Comparison of ENCODE assay signal across 15 cellular contexts in the genomic region with DNA sequence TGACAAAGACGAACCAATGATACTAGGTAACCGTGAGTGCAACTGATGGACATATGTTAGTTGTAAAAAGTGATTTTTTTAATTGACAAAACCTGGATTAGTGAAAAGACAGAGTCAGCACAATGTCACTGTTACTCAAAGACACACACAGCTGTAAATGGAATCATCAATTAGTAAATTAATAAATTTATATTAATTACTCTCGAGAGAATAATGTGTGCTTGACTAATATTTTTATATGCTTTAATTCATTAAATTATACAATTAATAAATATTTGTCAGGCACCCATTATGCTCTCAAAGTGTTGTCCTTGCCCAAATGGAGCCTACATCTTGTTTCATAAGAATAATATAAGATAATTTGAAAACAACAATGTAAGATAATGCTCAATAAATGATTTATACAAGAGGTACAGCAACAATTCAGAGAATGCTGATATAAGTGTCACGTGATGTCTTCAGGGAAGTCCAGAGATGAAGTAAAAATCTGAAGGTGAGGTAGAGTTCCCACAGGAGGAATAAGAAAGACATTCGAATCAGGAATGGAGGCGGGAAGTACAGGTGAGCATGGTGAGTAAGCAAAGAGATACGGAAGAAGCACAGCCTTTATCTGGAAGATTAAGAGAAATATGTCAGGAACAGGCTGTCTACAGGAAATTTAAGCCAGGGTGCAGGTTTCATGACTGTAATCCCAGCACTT.
DNase-seq lines count a peak whose midpoint lies in the region; ATAC-seq and TF ChIP-seq lines count a peak whose summit lies in the region.
"Had no signal": no experiment of that assay in that cellular context is flagged by ENCODE, and none has a peak within 500 bp of the region (broad histone marks: within the 10 kb centered on the region; RNA-seq: fewer than 3 reads in every experiment).

No MANE protein-coding gene starts in this region.

- no peak overlapping the region for H3K9ac ChIP-seq in fibroblast of lung (ENCODE audit: insufficient read depth, low read length)
- H3K9ac ChIP-seq in smooth muscle cell (ENCODE audit: low read depth) = no peak overlapping the region
- H3K9ac ChIP-seq: BLaER1 treated with 17β-estradiol and CSF1 and Interleukin-3, amounts not matched to agents 10 nM and 100 nM; KMS-11 had no signal

- H3K4me2 ChIP-seq in fibroblast of lung (ENCODE audit: extremely low read depth, insufficient read depth, low read length) (peak overlapping the region; percentile 51), smooth muscle cell (peak overlapping the region; percentile 42)
- H3K4me2 ChIP-seq: GM23338, KMS-11 had no signal

- TF ChIP-seq CTCF in HEK293 (tag by site-specific recombination; IDR thresholded peaks at IDR 0.05) (no peak), RWPE2 (IDR thresholded peaks at IDR 0.05; ENCODE audit: poor library complexity, severe bottlenecking) (no peak), fibroblast of lung (conservative IDR thresholded peaks at IDR 0.05 in 1 of 2, IDR thresholded peaks at IDR 0.05 in 1 of 2; ENCODE audit: low read depth in 1 of 2, low read length in 2 of 2) (no peak), smooth muscle cell (IDR thresholded peaks at IDR 0.05; ENCODE audit: borderline replicate concordance, insufficient read depth, poor library complexity, severe bottlenecking) (no peak), HFFc6 (IDR thresholded peaks at IDR 0.05) (no peak)

- no peak overlapping the region for H3K4me3 Mint-ChIP-seq in HFFc6
- H3K4me3 Mint-ChIP-seq: GM23338 had no signal

- H3K27me3 Mint-ChIP-seq in HFFc6 (ENCODE audit: insufficient read depth) = peaks cover 8% of the 10 kb centered on the region

- WGBS in smooth muscle cell (ENCODE audit: low lambda C conversion rate) = 86% methylated on average over 7 of the region's 7 CpGs

- H3K9me3 Mint-ChIP-seq in HFFc6 = no peaks in the 10 kb centered on the region
- H3K9me3 Mint-ChIP-seq: GM23338 had no signal

- H3K4me3 ChIP-seq in HEK293 (ENCODE audit: low read depth, low read length) = no peak overlapping the region
- H3K4me3 ChIP-seq in RWPE2 (ENCODE audit: severe bottlenecking) = no peak overlapping the region
- H3K4me3 ChIP-seq in fibroblast of lung (replicated peaks in 1 of 4; ENCODE audit: control extremely low read depth in 1 of 4, insufficient read depth in 1 of 4, low read depth in 3 of 4, low read length in 4 of 4) = no peak overlapping the region
- no peak overlapping the region for H3K4me3 ChIP-seq in smooth muscle cell
- H3K4me3 ChIP-seq: BLaER1 treated with 17β-estradiol and CSF1 and Interleukin-3, amounts not matched to agents 10 nM and 100 nM; GM23338; MG63; Peyer's patch had no signal

- H3K27ac ChIP-seq in HEK293 (ENCODE audit: extremely low read depth, low read depth, low read length) = no peak overlapping the region
- no peak overlapping the region for H3K27ac ChIP-seq in RWPE2 (ENCODE audit: poor library complexity, severe bottlenecking)
- H3K27ac ChIP-seq in fibroblast of lung (ENCODE audit: insufficient read depth, low read length) = no peak overlapping the region
- H3K27ac ChIP-seq in smooth muscle cell (ENCODE audit: low read depth) = peak overlapping the region; percentile 42
- H3K27ac ChIP-seq: KMS-11, Peyer's patch had no signal

- POLR2A ChIA-PET in HEK293 (lab: Yijun Ruan, JAX) = interaction anchor here (1.1 kb wide), 1 partner anchor 167 kb away, joined by 7 read pairs; no protein-coding TSS in a partner anchor

- peak; percentile 30; the same call in 1 of the 3 replicates for ATAC-seq in RWPE2 (ENCODE audit: low read depth)
- ATAC-seq: GM23338 had no signal

- CTCF ChIA-PET in HEK293 (lab: Yijun Ruan, JAX) = interaction anchor here (0.6 to 1.3 kb wide), 4 partner anchors 135 to 1421 kb away, joined by 3 to 7 read pairs (median 4); no protein-coding TSS in a partner anchor

- no peak overlapping the region for H3K27ac Mint-ChIP-seq in HFFc6
- H3K27ac Mint-ChIP-seq: GM23338 had no signal

- H3K9me3 ChIP-seq in HEK293 (ENCODE audit: control insufficient read depth, insufficient read depth, low read depth, low read length) (no peaks in the 10 kb centered on the region), RWPE2 (ENCODE audit: severe bottlenecking) (no peaks in the 10 kb centered on the region), fibroblast of lung (ENCODE audit: control insufficient read depth, insufficient read depth, low read depth, low read length) (no peaks in the 10 kb centered on the region), smooth muscle cell (replicated peaks; ENCODE audit: low read depth) (no peaks in the 10 kb centered on the region)
- H3K9me3 ChIP-seq: BLaER1 treated with 17β-estradiol and CSF1 and Interleukin-3, amounts not matched to agents 10 nM and 100 nM; MG63; Peyer's patch had no signal

- H3K79me2 ChIP-seq in fibroblast of lung (ENCODE audit: control insufficient read depth, insufficient read depth, low read length) = no peaks in the 10 kb centered on the region
- no peaks in the 10 kb centered on the region for H3K79me2 ChIP-seq in smooth muscle cell (ENCODE audit: low read depth)

- no peaks in the 10 kb centered on the region for H3K27me3 ChIP-seq in RWPE2 (ENCODE audit: insufficient read depth, poor library complexity, severe bottlenecking)
- no peaks in the 10 kb centered on the region for H3K27me3 ChIP-seq in fibroblast of lung (ENCODE audit: control insufficient read depth, insufficient read depth, low read length)
- H3K27me3 ChIP-seq in smooth muscle cell (ENCODE audit: low read depth) = no peaks in the 10 kb centered on the region
- H3K27me3 ChIP-seq: BLaER1 treated with 17β-estradiol and CSF1 and Interleukin-3, amounts not matched to agents 10 nM and 100 nM; MG63; Peyer's patch had no signal

- H3K4me1 ChIP-seq in HEK293 (ENCODE audit: control insufficient read depth, insufficient read depth, low read length) = no peaks in the 10 kb centered on the region; the same call in 1 of the 2 replicates
- peaks cover 26% of the 10 kb centered on the region for H3K4me1 ChIP-seq in RWPE2 (ENCODE audit: insufficient read depth, poor library complexity, severe bottlenecking)
- H3K4me1 ChIP-seq in fibroblast of lung (ENCODE audit: control insufficient read depth, extremely low read depth, insufficient read depth, low read length) = peaks cover 12% of the 10 kb centered on the region
- no peaks in the 10 kb centered on the region for H3K4me1 ChIP-seq in smooth muscle cell (ENCODE audit: low read depth)
- H3K4me1 ChIP-seq: Peyer's patch had no signal

- peaks cover 14% of the 10 kb centered on the region for H3F3A ChIP-seq in smooth muscle cell (ENCODE audit: low read depth)

- peaks cover 37% of the 10 kb centered on the region for H3K4me1 Mint-ChIP-seq in HFFc6 (ENCODE audit: low read depth)
- H3K4me1 Mint-ChIP-seq: GM23338 had no signal

- DNase-seq in RWPE2 (ENCODE audit: low spot score) (no peak), fibroblast of lung (ENCODE audit: low read depth in 2 of 2) (no peak), smooth muscle cell (lab: John Stamatoyannopoulos, UW; ENCODE audit: unreplicated experiment) (no peak), HFFc6 (no peak), NCI-H2029 treated with DMSO at 0.1 percent for 48 hours (lab: John Stamatoyannopoulos, UW) (no peak)
- no peak for DNase-seq in stimulated activated CD4-positive, alpha-beta T cell treated with anti-CD3 and anti-CD28 coated beads, Interleukin-1b, Interleukin-23, amount 100 ng/mL, for 48 hours
- DNase-seq: NCI-H1092 treated with DMSO at 0.1 percent for 48 hours, NCI-H1694, NCI-H446, Peyer's patch had no signal

- no peaks in the 10 kb centered on the region for H4K20me1 ChIP-seq in fibroblast of lung (ENCODE audit: control insufficient read depth, extremely low read depth, insufficient read depth, low read length)
- H4K20me1 ChIP-seq in smooth muscle cell (ENCODE audit: low read depth) = no peaks in the 10 kb centered on the region
- H4K20me1 ChIP-seq: BLaER1 treated with 17β-estradiol and CSF1 and Interleukin-3, amounts not matched to agents 10 nM and 100 nM had no signal

- H3K36me3 ChIP-seq in HEK293 (ENCODE audit: control insufficient read depth in 2 of 2, insufficient read depth in 1 of 2, low read length in 2 of 2) = no peaks in the 10 kb centered on the region
- H3K36me3 ChIP-seq in RWPE2 (ENCODE audit: low read depth) = no peaks in the 10 kb centered on the region
- no peaks in the 10 kb centered on the region for H3K36me3 ChIP-seq in fibroblast of lung (ENCODE audit: control insufficient read depth, insufficient read depth, low read length)
- no peaks in the 10 kb centered on the region for H3K36me3 ChIP-seq in smooth muscle cell (ENCODE audit: low read depth)
- H3K36me3 ChIP-seq: BLaER1 treated with 17β-estradiol and CSF1 and Interleukin-3, amounts not matched to agents 10 nM and 100 nM; MG63; Peyer's patch had no signal

- H2AFZ ChIP-seq in fibroblast of lung (ENCODE audit: low read length) (no peak overlapping the region), smooth muscle cell (ENCODE audit: low read depth) (no peak overlapping the region)
- H2AFZ ChIP-seq: GM23338 had no signal

- H3K36me3 Mint-ChIP-seq in HFFc6 (ENCODE audit: low read depth) = no peaks in the 10 kb centered on the region

TF ChIP-seq in HEK293, 187 proteins besides CTCF, POLR2A, EP300 and RAD21 (continues in another document):
- TF ChIP-seq ZNF558 (tag by site-specific recombination; IDR thresholded peaks at IDR 0.05) (no peak), PRDM1 (tag by site-specific recombination; IDR thresholded peaks at IDR 0.05) (0 out of 2 replicates have a peak, but pooled peaks have one; percentile 45)
